Comparison of ENCODE assay signal across 11 cellular contexts in the genomic region with DNA sequence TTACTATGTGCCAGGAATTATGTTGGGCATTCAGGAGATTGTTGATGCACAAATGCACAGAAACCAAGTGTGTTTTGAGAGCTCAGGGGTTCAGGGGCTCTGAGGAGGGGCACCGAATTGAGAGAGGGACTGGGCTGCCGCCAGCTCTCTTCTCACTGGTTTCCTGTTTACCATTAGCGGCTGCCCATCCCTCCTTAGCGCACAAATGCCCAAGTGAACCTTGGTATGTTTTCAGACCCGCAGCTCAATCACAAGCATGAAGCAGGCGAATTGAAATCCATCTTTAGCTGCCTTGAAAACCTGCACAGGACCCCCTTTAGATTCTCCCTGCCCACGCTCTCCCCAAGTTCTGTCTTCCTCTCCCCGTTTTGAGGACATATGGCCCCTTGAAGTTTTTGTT.
DNase-seq lines count a peak whose midpoint lies in the region; ATAC-seq and TF ChIP-seq lines count a peak whose summit lies in the region.
"Had no signal": no experiment of that assay in that cellular context is flagged by ENCODE, and none has a peak within 500 bp of the region (broad histone marks: within the 10 kb centered on the region; RNA-seq: fewer than 3 reads in every experiment).

No MANE protein-coding gene starts in this region.

- peaks cover 0 to 37% (median 10%) of the 10 kb centered on the region in 4 donors for H3K4me1 ChIP-seq in Peyer's patch
- peaks cover 39% of the 10 kb centered on the region for H3K4me1 ChIP-seq in stomach smooth muscle (ENCODE audit: control insufficient read depth, insufficient read depth, low read length)

- H3K36me3 Mint-ChIP-seq in T-helper 2 cell treated with Interferon-gamma antibody and Interleukin-4, amounts not matched to agents 5 μg/mL and 100 μg/mL, for 36 hours (ENCODE audit: low read depth), result no peaks in the 10 kb centered on the region
- no peaks in the 10 kb centered on the region for H3K36me3 Mint-ChIP-seq in immature natural killer cell

- H3K36me3 ChIP-seq in Peyer's patch, result no peaks in the 10 kb centered on the region
- H3K36me3 ChIP-seq in stomach smooth muscle (ENCODE audit: control insufficient read depth in 2 of 2, insufficient read depth in 2 of 2, low read length in 2 of 2), result no peaks in the 10 kb centered on the region
- H3K36me3 ChIP-seq: upper lobe of left lung had no signal

- no peak for TF ChIP-seq POLR2A in Peyer's patch (IDR thresholded peaks at IDR 0.05)

- H3K27me3 ChIP-seq in Peyer's patch, result no peaks in the 10 kb centered on the region
- H3K27me3 ChIP-seq in stomach smooth muscle (ENCODE audit: control insufficient read depth in 1 of 2, insufficient read depth in 2 of 2, low read length in 2 of 2), result no peaks in the 10 kb centered on the region
- H3K27me3 ChIP-seq: upper lobe of left lung had no signal

- no peak for DNase-seq in T-helper 2 cell treated with Interferon-gamma antibody and Interleukin-4, amounts not matched to agents 5 μg/mL and 100 μg/mL, for 36 hours (ENCODE audit: low spot score)
- DNase-seq in T-helper 2 cell (no peak), Peyer's patch (peak in 1 of 3 donors; percentile 58), immature natural killer cell (no peak)
- DNase-seq in activated T-cell treated with anti-CD3 and anti-CD28 coated beads, Interleukin-2, amount 50 U/mL, for 48 hours, result no peak
- DNase-seq: activated naive CD4-positive, alpha-beta T cell treated with anti-CD3 and anti-CD28 coated beads, Interleukin-2, amount 50 U/mL, for 16 hours; NCI-H446 treated with DMSO at 0.1 percent for 48 hours; upper lobe of left lung had no signal

- H3K9me3 ChIP-seq in Peyer's patch, result no peaks in the 10 kb centered on the region
- H3K9me3 ChIP-seq in stomach smooth muscle (ENCODE audit: control insufficient read depth in 2 of 2, low read length in 2 of 2), result no peaks in the 10 kb centered on the region
- H3K9me3 ChIP-seq: upper lobe of left lung had no signal

- H3K27ac ChIP-seq in Peyer's patch, result peak overlapping the region in 3 of 4 donors; percentile 81 to 92 (median 82)
- peak overlapping the region; percentile 93 for H3K27ac ChIP-seq in stomach smooth muscle (ENCODE audit: low read length)

- no peak overlapping the region for H3K27ac Mint-ChIP-seq in T-helper 2 cell treated with Interferon-gamma antibody and Interleukin-4, amounts not matched to agents 5 μg/mL and 100 μg/mL, for 36 hours
- peak overlapping the region; percentile 92 to 97 (median 94) for H3K27ac Mint-ChIP-seq in immature natural killer cell

- peaks cover 23% of the 10 kb centered on the region for H3K4me1 Mint-ChIP-seq in T-helper 2 cell treated with Interferon-gamma antibody and Interleukin-4, amounts not matched to agents 5 μg/mL and 100 μg/mL, for 36 hours (ENCODE audit: low read depth)
- peaks cover 58% of the 10 kb centered on the region in 2 donors for H3K4me1 Mint-ChIP-seq in immature natural killer cell

- TF ChIP-seq CTCF in Peyer's patch (IDR thresholded peaks at IDR 0.05), result no peak

- ATAC-seq in HG02981 (IDR thresholded peaks at IDR 0.05; ENCODE audit: unreplicated experiment) (no peak), GM21390 (IDR thresholded peaks at IDR 0.05; ENCODE audit: unreplicated experiment) (no peak)

- H3K27me3 Mint-ChIP-seq in T-helper 2 cell treated with Interferon-gamma antibody and Interleukin-4, amounts not matched to agents 5 μg/mL and 100 μg/mL, for 36 hours (ENCODE audit: low read depth), result peaks cover 30% of the 10 kb centered on the region
- peaks cover 9 to 19% (median 15%) of the 10 kb centered on the region in 3 donors for H3K27me3 Mint-ChIP-seq in immature natural killer cell (ENCODE audit: low read depth in 3 of 3)

- H3K9ac ChIP-seq in stomach smooth muscle (ENCODE audit: low read length in 2 of 2), result peak overlapping the region in 1 of 2 donors; percentile 47

- H3K9me3 Mint-ChIP-seq in T-helper 2 cell treated with Interferon-gamma antibody and Interleukin-4, amounts not matched to agents 5 μg/mL and 100 μg/mL, for 36 hours, result no peaks in the 10 kb centered on the region
- no peaks in the 10 kb centered on the region for H3K9me3 Mint-ChIP-seq in immature natural killer cell

- peak overlapping the region; percentile 89 for H3K4me3 Mint-ChIP-seq in T-helper 2 cell treated with Interferon-gamma antibody and Interleukin-4, amounts not matched to agents 5 μg/mL and 100 μg/mL, for 36 hours
- peak overlapping the region; percentile 90 to 95 (median 94) for H3K4me3 Mint-ChIP-seq in immature natural killer cell

- H3K4me3 ChIP-seq in Peyer's patch, result no peak overlapping the region
- peak overlapping the region; percentile 27 to 80 for H3K4me3 ChIP-seq in stomach smooth muscle (ENCODE audit: low read length in 2 of 2)

Comparison
In these comparisons a context has a peak if more than half of its experiments do, and no peak if none do; other contexts are left out.
1. H3K4me3 ChIP-seq: peak in stomach smooth muscle (2 of 2); none in Peyer's patch (0 of 4).